Comparison of ENCODE assay signal across 9 cellular contexts in the genomic region with DNA sequence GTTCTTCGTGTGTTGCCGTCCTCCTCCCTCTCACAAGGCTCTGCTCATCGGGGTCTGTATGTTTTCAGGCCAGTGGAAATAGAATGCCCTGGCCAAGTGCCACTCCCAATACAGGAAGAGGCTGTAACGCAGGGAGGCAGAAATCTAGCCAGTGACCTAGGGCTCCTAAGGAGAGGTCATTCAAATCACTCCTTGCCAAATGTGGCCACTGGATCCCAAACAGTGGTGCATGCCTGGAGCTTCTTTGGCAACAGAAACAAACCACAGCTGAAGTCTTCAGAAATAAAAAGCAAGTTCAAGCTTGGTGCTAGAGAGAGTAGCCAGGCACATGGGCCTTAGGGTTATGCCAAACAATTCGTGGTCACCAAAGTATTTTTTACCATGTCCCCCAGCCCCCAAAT.
DNase-seq lines count a peak whose midpoint lies in the region; ATAC-seq and TF ChIP-seq lines count a peak whose summit lies in the region.
"Had no signal": no experiment of that assay in that cellular context is flagged by ENCODE, and none has a peak within 500 bp of the region (broad histone marks: within the 10 kb centered on the region; RNA-seq: fewer than 3 reads in every experiment).

No MANE protein-coding gene starts in this region.

- peaks cover 73% of the 10 kb centered on the region for H3K4me1 ChIP-seq in Karpas-422 (ENCODE audit: low read length)
- H3K4me1 ChIP-seq in lung (ENCODE audit: control insufficient read depth in 2 of 2, insufficient read depth in 2 of 2, low read length in 2 of 2): peaks cover 5 to 11% of the 10 kb centered on the region in 2 donors
- H3K4me1 ChIP-seq in suprapubic skin: peaks cover 43% of the 10 kb centered on the region

- TF ChIP-seq EP300 in suprapubic skin (IDR thresholded peaks at IDR 0.05): no peak

- DNase-seq in Karpas-422 (no peak), coronary artery (ENCODE audit: low spot score) (no peak), lung (ENCODE audit: low spot score) (no peak), suprapubic skin (ENCODE audit: low spot score in 2 of 2) (peak in 1 of 2 donors; percentile 78), GM10248 (ENCODE audit: extremely low spot score) (no peak), DMS53 treated with DMSO at 0.1 percent for 48 hours (lab: John Stamatoyannopoulos, UW; ENCODE audit: unreplicated experiment) (no peak)
- no peak for DNase-seq in activated naive CD4-positive, alpha-beta T cell treated with anti-CD3 and anti-CD28 coated beads, Interleukin-2, amount 50 U/mL, for 16 hours
- DNase-seq: erythroblast had no signal

- H2AFZ ChIP-seq in Karpas-422 (ENCODE audit: low read length): no peak overlapping the region

- H3K27ac ChIP-seq in Karpas-422 (ENCODE audit: low read length): peak overlapping the region; percentile 99
- H3K27ac ChIP-seq in coronary artery: peak overlapping the region; percentile 65 to 77
- H3K27ac ChIP-seq in lung (ENCODE audit: low read depth in 1 of 2, low read length in 1 of 2): peak overlapping the region; percentile 56 to 70
- H3K27ac ChIP-seq in suprapubic skin: peak overlapping the region; percentile 83

- H3K9me2 ChIP-seq in Karpas-422 (replicated peaks; ENCODE audit: insufficient read depth, low read length): no peaks in the 10 kb centered on the region

- peak overlapping the region; percentile 84 for H3K4me2 ChIP-seq in Karpas-422 (ENCODE audit: low read depth, low read length, poor library complexity, severe bottlenecking)

- peak overlapping the region; percentile 60; the same call in 1 of the 2 replicates for H3K9ac ChIP-seq in Karpas-422 (ENCODE audit: low read length)

- CTCF ChIA-PET in GM10248 (lab: Yijun Ruan, JAX): interaction anchor here (1.1 to 1.7 kb wide), 9 partner anchors 13 to 148 kb away, joined by 3 to 6 read pairs (median 4); no protein-coding TSS in a partner anchor

- H3K27me3 ChIP-seq in Karpas-422 (ENCODE audit: low read length): no peaks in the 10 kb centered on the region
- H3K27me3 ChIP-seq in lung (ENCODE audit: control insufficient read depth, insufficient read depth): no peaks in the 10 kb centered on the region
- no peaks in the 10 kb centered on the region for H3K27me3 ChIP-seq in suprapubic skin

- H3K4me3 ChIP-seq in Karpas-422 (ENCODE audit: low read length) (no peak overlapping the region), coronary artery (peak overlapping the region; percentile 37), lung (no peak overlapping the region), suprapubic skin (no peak overlapping the region)

- no peaks in the 10 kb centered on the region for H4K20me1 ChIP-seq in Karpas-422 (ENCODE audit: insufficient read depth, low read depth, low read length)

- H3K9me3 ChIP-seq in Karpas-422 (ENCODE audit: low read length): no peaks in the 10 kb centered on the region
- H3K9me3 ChIP-seq in lung (ENCODE audit: control insufficient read depth in 2 of 2, insufficient read depth in 1 of 2, low read length in 1 of 2): no peaks in the 10 kb centered on the region
- H3K9me3 ChIP-seq in suprapubic skin: no peaks in the 10 kb centered on the region

- peaks cover 21% of the 10 kb centered on the region for H3K79me2 ChIP-seq in Karpas-422 (ENCODE audit: low read length)

- ATAC-seq in lung (ENCODE audit: insufficient read depth, low FRiP score): no peak
- no peak for ATAC-seq in GM18873 (IDR thresholded peaks at IDR 0.05; ENCODE audit: low FRiP score, unreplicated experiment)

- WGBS in lung, 2 donors: 54 to 81% methylated on average over 5 of the region's 5 CpGs
- 50% methylated on average over 3 of the region's 5 CpGs for WGBS in suprapubic skin

- H3K36me3 ChIP-seq in Karpas-422 (ENCODE audit: insufficient read depth, low read length): no peaks in the 10 kb centered on the region
- peaks cover 3 to 13% of the 10 kb centered on the region in 2 donors for H3K36me3 ChIP-seq in lung (ENCODE audit: control insufficient read depth in 2 of 2, insufficient read depth in 2 of 2, low read length in 2 of 2)
- peaks cover 13% of the 10 kb centered on the region for H3K36me3 ChIP-seq in suprapubic skin

- TF ChIP-seq POLR2A in suprapubic skin (IDR thresholded peaks at IDR 0.05): no peak

- TF ChIP-seq CTCF in coronary artery (IDR thresholded peaks at IDR 0.05): no peak
- no peak for TF ChIP-seq CTCF in lung (IDR thresholded peaks at IDR 0.05; ENCODE audit: control extremely low read depth, extremely low read depth)
- TF ChIP-seq CTCF in suprapubic skin (IDR thresholded peaks at IDR 0.05): no peak
- TF ChIP-seq CTCF in GM10248 (IDR thresholded peaks at IDR 0.05; ENCODE audit: control extremely low read depth, extremely low read depth, low read depth, missing control alignments): no peak

- POLR2A ChIA-PET in GM10248 (lab: Yijun Ruan, JAX): no interaction called here
